ENCODE assay signal across 18 cellular contexts in genomic region chr6:14273196-14273595, GRCh38.
A peak's percentile ranks its signal among the peaks of the same experiment; 100 is the strongest.
DNase-seq lines count a peak whose midpoint lies in the region; ATAC-seq and TF ChIP-seq lines count a peak whose summit lies in the region.
"Had no signal": no experiment of that assay in that cellular context is flagged by ENCODE, and none has a peak within 500 bp of the region (broad histone marks: within the 10 kb centered on the region; RNA-seq: fewer than 3 reads in every experiment).

No MANE protein-coding gene starts in this region.

- H3K36me3 Mint-ChIP-seq in GM23338 (ENCODE audit: low read depth) (peaks cover 18% of the 10 kb centered on the region), endodermal cell (ENCODE audit: low read depth) (no peaks in the 10 kb centered on the region)

- no peak for TF ChIP-seq CTCF in GM23338 (conservative IDR thresholded peaks at IDR 0.05; ENCODE audit: low read depth in 2 of 2)
- TF ChIP-seq CTCF in endodermal cell (conservative IDR thresholded peaks at IDR 0.05) = no peak

- no peaks in the 10 kb centered on the region; the same call in 1 of the 2 replicates for H3K36me3 ChIP-seq in GM23338 (ENCODE audit: insufficient read depth)
- H3K36me3 ChIP-seq in NT2/D1 (ENCODE audit: insufficient read depth, insufficient read length, low read length) = no peaks in the 10 kb centered on the region
- no peaks in the 10 kb centered on the region for H3K36me3 ChIP-seq in endodermal cell (ENCODE audit: control insufficient read depth, insufficient read depth, low read length)
- H3K36me3 ChIP-seq: heart right ventricle, lower lobe of right lung, SJSA1 had no signal

- H2AFZ ChIP-seq in GM23338 = no peak overlapping the region
- H2AFZ ChIP-seq: PC-9 had no signal

- no peak overlapping the region for H3K4me3 ChIP-seq in GM23338
- no peak overlapping the region for H3K4me3 ChIP-seq in NT2/D1 (ENCODE audit: insufficient read length, low read depth)
- H3K4me3 ChIP-seq in endodermal cell (ENCODE audit: low read length) = no peak overlapping the region
- H3K4me3 ChIP-seq: heart right ventricle, lower lobe of right lung, PC-9, SJSA1 had no signal

- peak overlapping the region; percentile 56; the same call in 1 of the 2 replicates for H3K4me2 ChIP-seq in GM23338
- H3K4me2 ChIP-seq: PC-9 had no signal

- H3F3A ChIP-seq in GM23338 (replicated peaks; ENCODE audit: low read depth) = no peaks in the 10 kb centered on the region

- H3K9me3 ChIP-seq in NT2/D1 (ENCODE audit: insufficient read depth, low read length) (peaks cover 11% of the 10 kb centered on the region), endodermal cell (ENCODE audit: control insufficient read depth, low read length) (peaks cover 28% of the 10 kb centered on the region)
- H3K9me3 ChIP-seq: heart right ventricle, lower lobe of right lung, SJSA1 had no signal

- peaks cover 10% of the 10 kb centered on the region; the same call in 1 of the 2 replicates for H3K27me3 ChIP-seq in GM23338 (ENCODE audit: insufficient read depth)
- peaks cover 3% of the 10 kb centered on the region for H3K27me3 ChIP-seq in NT2/D1 (ENCODE audit: insufficient read depth, insufficient read length)
- H3K27me3 ChIP-seq in endodermal cell (ENCODE audit: control insufficient read depth, insufficient read depth, low read length, poor library complexity, severe bottlenecking) = no peaks in the 10 kb centered on the region
- H3K27me3 ChIP-seq: heart right ventricle, SJSA1 had no signal

- H3K4me1 Mint-ChIP-seq in GM23338 = peaks cover 20% of the 10 kb centered on the region
- peaks cover 21% of the 10 kb centered on the region for H3K4me1 Mint-ChIP-seq in endodermal cell

- peaks cover 16% of the 10 kb centered on the region for H3K4me1 ChIP-seq in GM23338 (ENCODE audit: insufficient read depth)
- H3K4me1 ChIP-seq in NT2/D1 (ENCODE audit: insufficient read depth, insufficient read length) = peaks cover 5% of the 10 kb centered on the region
- H3K4me1 ChIP-seq in endodermal cell (ENCODE audit: control insufficient read depth, insufficient read depth, low read length) = no peaks in the 10 kb centered on the region
- H3K4me1 ChIP-seq: SJSA1 had no signal

- H3K27ac Mint-ChIP-seq in GM23338 (no peak overlapping the region), endodermal cell (no peak overlapping the region)
- H3K27ac Mint-ChIP-seq: activated naive CD8-positive, alpha-beta T cell treated with anti-CD3 and anti-CD28 coated beads, Interleukin-2, amount 10 ng/mL, durations not matched to agents 7 days and 5 days; activated T-helper 1 cell treated with anti-CD3 and anti-CD28 coated beads, Interleukin-12 subunit alpha, Interleukin-12 subunit beta, Interleukin-2, Interleukin-4 antibody, amounts not matched to agents 30 ng/mL and 10 ng/mL and 1 ng/mL, durations not matched to agents 14 hours and 24 hours and 36 hours had no signal

- H3K79me2 ChIP-seq in GM23338 (replicated peaks; ENCODE audit: insufficient read depth) = no peaks in the 10 kb centered on the region

- peaks cover 27% of the 10 kb centered on the region for H3K27me3 Mint-ChIP-seq in GM23338 (ENCODE audit: insufficient read depth, low read depth, poor library complexity)
- peaks cover 77% of the 10 kb centered on the region for H3K27me3 Mint-ChIP-seq in endodermal cell (ENCODE audit: insufficient read depth)
- H3K27me3 Mint-ChIP-seq: activated naive CD8-positive, alpha-beta T cell treated with anti-CD3 and anti-CD28 coated beads, Interleukin-2, amount 10 ng/mL, durations not matched to agents 7 days and 5 days had no signal

- no peaks in the 10 kb centered on the region for H4K20me1 ChIP-seq in GM23338 (replicated peaks; ENCODE audit: insufficient read depth)

- peak; percentile 84 for ATAC-seq in GM23338
- no peak for ATAC-seq in GM19324 (IDR thresholded peaks at IDR 0.05; ENCODE audit: low FRiP score, unreplicated experiment)
- ATAC-seq: heart right ventricle, lower lobe of right lung had no signal

- H3K9ac ChIP-seq in NT2/D1 (ENCODE audit: insufficient read length, low read depth) (no peak overlapping the region), endodermal cell (ENCODE audit: extremely low read depth, low read length, poor library complexity, severe bottlenecking) (no peak overlapping the region)

- 44 to 67% methylated on average over 8 of the region's 8 CpGs for WGBS in endodermal cell (ENCODE audit: insufficient coverage in 1 of 2, insufficient read length in 1 of 2), 2 experiments

- peaks cover 24% of the 10 kb centered on the region; the same call in 1 of the 2 replicates for H3K9me2 ChIP-seq in GM23338 (ENCODE audit: insufficient read depth)

- H3K27ac ChIP-seq in GM23338 (ENCODE audit: low read depth) = no peak overlapping the region
- no peak overlapping the region for H3K27ac ChIP-seq in endodermal cell (ENCODE audit: low read depth, low read length)
- H3K27ac ChIP-seq: heart right ventricle, lower lobe of right lung, SJSA1 had no signal

- no peak overlapping the region for H3K4me3 Mint-ChIP-seq in GM23338
- H3K4me3 Mint-ChIP-seq in endodermal cell = no peak overlapping the region
- H3K4me3 Mint-ChIP-seq: activated naive CD8-positive, alpha-beta T cell treated with anti-CD3 and anti-CD28 coated beads, Interleukin-2, amount 10 ng/mL, durations not matched to agents 7 days and 5 days; activated T-helper 1 cell treated with anti-CD3 and anti-CD28 coated beads, Interleukin-12 subunit alpha, Interleukin-12 subunit beta, Interleukin-2, Interleukin-4 antibody, amounts not matched to agents 30 ng/mL and 10 ng/mL and 1 ng/mL, durations not matched to agents 14 hours and 24 hours and 36 hours had no signal

- DNase-seq in GM23338 (ENCODE audit: low spot score) (peak; percentile 76), NT2/D1 (ENCODE audit: low read depth, low spot score) (peak; percentile 82), endodermal cell (peak; percentile 78), medulla oblongata (ENCODE audit: extremely low spot score) (peak; percentile 16), NOMO-1 (lab: John Stamatoyannopoulos, UW; ENCODE audit: unreplicated experiment in 2 of 2) (no peak), NCI-H510A (lab: John Stamatoyannopoulos, UW) (no peak)
- DNase-seq: activated naive CD8-positive, alpha-beta T cell treated with anti-CD3 and anti-CD28 coated beads, Interleukin-2, amount 10 ng/mL, durations not matched to agents 7 days and 5 days; heart right ventricle; islet precursor cell; lower lobe of right lung; NCI-H1417 treated with DMSO at 0.1 percent for 48 hours; NCI-H526 treated with DMSO at 0.1 percent for 48 hours; PC-9; stimulated activated CD4-positive, alpha-beta T cell treated with anti-CD3 and anti-CD28 coated beads, Interleukin-4, amount 100 ng/mL, for 1 hour; trophoblast cell had no signal

- H3K9me3 Mint-ChIP-seq in GM23338 = peaks cover 18% of the 10 kb centered on the region
- peaks cover 7% of the 10 kb centered on the region for H3K9me3 Mint-ChIP-seq in endodermal cell

Comparison
In these comparisons a context has a peak if more than half of its experiments do, and no peak if none do; other contexts are left out.
1. DNase-seq: peak in GM23338 (single experiment), NT2/D1 (single experiment), endodermal cell (single experiment) and medulla oblongata (single experiment); none in NOMO-1 (0 of 2) and NCI-H510A (single experiment).